Comparison of ENCODE assay signal across 9 cellular contexts in the genomic region with DNA sequence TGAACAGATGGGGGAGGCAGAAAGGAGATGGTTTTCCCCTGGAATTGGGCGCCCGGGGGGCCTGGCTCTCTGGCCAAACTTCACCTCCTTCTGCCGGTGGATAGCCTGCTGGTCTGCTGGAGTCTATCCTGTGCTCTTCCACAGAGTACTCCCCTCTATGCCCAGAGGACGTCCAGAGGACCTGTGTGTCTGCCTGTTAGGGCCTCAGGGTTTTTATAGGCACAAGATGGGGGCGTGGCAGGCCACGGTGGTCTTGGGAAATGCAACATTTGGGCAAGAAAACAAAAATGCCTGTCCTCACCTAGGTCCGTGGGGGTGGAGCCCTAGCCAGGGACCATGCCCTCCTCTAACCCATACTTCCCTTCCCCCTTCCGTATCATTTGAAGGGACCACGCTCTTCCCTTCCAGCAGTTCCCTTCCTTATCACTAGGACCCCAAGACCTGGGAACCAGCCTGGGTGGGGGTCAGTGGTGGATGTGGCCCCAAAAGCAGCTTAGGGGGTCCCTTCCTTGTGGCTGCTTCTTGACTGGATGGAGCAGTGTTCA. TPM values are rescaled to one million over a fixed set of nuclear protein-coding genes. Genes with fewer than 3 reads are reported as not detected.
DNase-seq lines count a peak whose midpoint lies in the region; ATAC-seq, FAIRE-seq and TF ChIP-seq lines count a peak whose summit lies in the region.
"Had no signal": no experiment of that assay in that cellular context is flagged by ENCODE, and none has a peak within 500 bp of the region (broad histone marks: within the 10 kb centered on the region; RNA-seq: fewer than 3 reads in every experiment).

No MANE protein-coding gene starts in this region.

- H3K4me2 ChIP-seq in GM12878 (ENCODE audit: control insufficient read depth, insufficient read depth) = peak overlapping the region; percentile 77

- TF ChIP-seq EP300 in GM12878 (IDR thresholded peaks at IDR 0.05; ENCODE audit: borderline replicate concordance in 1 of 2, control insufficient read depth in 1 of 2, low read depth in 2 of 2, low read length in 2 of 2) = no peak

- H3K9me3 ChIP-seq in GM12878 (replicated peaks; ENCODE audit: control insufficient read depth, insufficient read depth, low read length) (no peaks in the 10 kb centered on the region), lower lobe of right lung (no peaks in the 10 kb centered on the region), upper lobe of right lung (no peaks in the 10 kb centered on the region)

- ATAC-seq in GM12878 (no peak), lower lobe of right lung (no peak), upper lobe of right lung (no peak)

- peaks cover 14% of the 10 kb centered on the region for H3K4me1 Mint-ChIP-seq in activated naive CD4-positive, alpha-beta T cell treated with anti-CD3 and anti-CD28 coated beads, Interleukin-2, amount 50 U/mL, for 24 hours

- peak overlapping the region; percentile 91 for H3K4me3 Mint-ChIP-seq in activated naive CD4-positive, alpha-beta T cell treated with anti-CD3 and anti-CD28 coated beads, Interleukin-2, amount 50 U/mL, for 24 hours

- intact Hi-C loops in GM12878 (cut with micrococcal nuclease; ENCODE audit: unreplicated experiment) = no loop called here
- intact Hi-C loops in lower lobe of right lung (cut with DNase I) = no loop called here
- intact Hi-C loops in upper lobe of right lung (cut with DNase I) = no loop called here

- SMC1A ChIA-PET in GM12878 (lab: Charles Lee; ENCODE audit: uncharacterized antibody, unreplicated experiment) = no interaction called here

- no peak for TF ChIP-seq RAD21 in GM12878 (IDR thresholded peaks at IDR 0.05; ENCODE audit: insufficient read depth, low read depth, low read length)

- CTCF ChIA-PET in GM12878 (lab: Yijun Ruan, JAX) = no interaction called here

- FAIRE-seq in GM12878 (lab: Jason Lieb, UNC) = no peak

- no peaks in the 10 kb centered on the region for H3K4me1 ChIP-seq in GM12878 (ENCODE audit: control insufficient read depth, insufficient read depth, low read length)
- peaks cover 5% of the 10 kb centered on the region for H3K4me1 ChIP-seq in lower lobe of right lung
- peaks cover 4% of the 10 kb centered on the region for H3K4me1 ChIP-seq in upper lobe of right lung

- 72% methylated on average over 9 of the region's 9 CpGs for WGBS in GM12878 (ENCODE audit: insufficient coverage, insufficient replicate concordance, low lambda C conversion rate, missing lambda C conversion rate)

- RAD21 ChIA-PET in GM12878 (lab: Charles Lee; ENCODE audit: unreplicated experiment) = no interaction called here

- H3K27me3 Mint-ChIP-seq in activated naive CD4-positive, alpha-beta T cell treated with anti-CD3 and anti-CD28 coated beads, Interleukin-2, amount 50 U/mL, for 24 hours = no peaks in the 10 kb centered on the region

- H3K27me3 ChIP-seq in GM12878 (replicated peaks in 1 of 2; ENCODE audit: control insufficient read depth in 2 of 2, insufficient read depth in 2 of 2, low read length in 1 of 2) = no peaks in the 10 kb centered on the region
- H3K27me3 ChIP-seq in lower lobe of right lung (ENCODE audit: low read depth) = no peaks in the 10 kb centered on the region
- H3K27me3 ChIP-seq in upper lobe of right lung = no peaks in the 10 kb centered on the region

- H3K9ac ChIP-seq in GM12878 (ENCODE audit: control insufficient read depth, insufficient read depth, low read length) = no peak overlapping the region; the same call in 1 of the 2 replicates

- TF ChIP-seq POLR2A in GM12878 (IDR thresholded peaks at IDR 0.05; ENCODE audit: low read depth, low read length) = no peak

- TF ChIP-seq CTCF in GM12878 (IDR thresholded peaks at IDR 0.05 in 2 of 3, conservative IDR thresholded peaks at IDR 0.05 in 1 of 3; ENCODE audit: control insufficient read depth in 2 of 3, extremely low read depth in 1 of 3, insufficient read depth in 1 of 3, low read depth in 3 of 3, low read length in 3 of 3) (no peak), lower lobe of right lung (IDR thresholded peaks at IDR 0.05) (no peak), upper lobe of right lung (IDR thresholded peaks at IDR 0.05) (no peak)

- no TSS peak for BruUV-seq in GM12878 (replicated peaks; lab: Mats Ljungman, UMichigan)

- H3K36me3 ChIP-seq in GM12878 (ENCODE audit: control insufficient read depth in 2 of 2, insufficient read depth in 2 of 2, low read length in 1 of 2) (no peaks in the 10 kb centered on the region), lower lobe of right lung (no peaks in the 10 kb centered on the region), upper lobe of right lung (no peaks in the 10 kb centered on the region)

- H3K79me2 ChIP-seq in GM12878 (ENCODE audit: control insufficient read depth, insufficient read depth, low read length) = no peaks in the 10 kb centered on the region

- H3K9me3 Mint-ChIP-seq in activated naive CD4-positive, alpha-beta T cell treated with anti-CD3 and anti-CD28 coated beads, Interleukin-2, amount 50 U/mL, for 24 hours = no peaks in the 10 kb centered on the region

- in situ Hi-C loops in GM12878 (cut with MboI) = no loop called here

- POLR2A ChIA-PET in GM12878 (lab: Charles Lee) = no interaction called here

- H3K27ac Mint-ChIP-seq in activated naive CD4-positive, alpha-beta T cell treated with anti-CD3 and anti-CD28 coated beads, Interleukin-2, amount 50 U/mL, for 24 hours = no peak overlapping the region

- H3K4me3 ChIP-seq in GM12878 = peak overlapping the region; percentile 65; the same call in 1 of the 2 replicates
- peak overlapping the region; percentile 55 for H3K4me3 ChIP-seq in lower lobe of right lung
- peak overlapping the region; percentile 48 for H3K4me3 ChIP-seq in upper lobe of right lung
- H3K4me3 ChIP-seq: SK-N-MC had no signal

- no peaks in the 10 kb centered on the region for H4K20me1 ChIP-seq in GM12878 (ENCODE audit: control insufficient read depth, insufficient read depth)

- no peaks in the 10 kb centered on the region for H3K36me3 Mint-ChIP-seq in activated naive CD4-positive, alpha-beta T cell treated with anti-CD3 and anti-CD28 coated beads, Interleukin-2, amount 50 U/mL, for 24 hours

- H3K27ac ChIP-seq in GM12878 (ENCODE audit: control insufficient read depth, insufficient read depth) = no peak overlapping the region
- H3K27ac ChIP-seq in lower lobe of right lung = peak overlapping the region; percentile 44
- peak overlapping the region; percentile 42 for H3K27ac ChIP-seq in upper lobe of right lung
- no peak overlapping the region for H3K27ac ChIP-seq in caudate nucleus (ENCODE audit: low read depth, low read length)
- H3K27ac ChIP-seq: SK-N-MC had no signal

- peak overlapping the region; percentile 83 for H2AFZ ChIP-seq in GM12878 (ENCODE audit: control insufficient read depth, low read depth, low read length)

- no peak for DNase-seq in activated naive CD4-positive, alpha-beta T cell treated with anti-CD3 and anti-CD28 coated beads, Interleukin-2, amount 50 U/mL, for 16 hours
- DNase-seq in GM12878 (ENCODE audit: low read depth, low spot score) (no peak), lower lobe of right lung (no peak), upper lobe of right lung (no peak), NCI-H748 (lab: John Stamatoyannopoulos, UW; ENCODE audit: unreplicated experiment) (no peak), caudate nucleus (lab: John Stamatoyannopoulos, UW) (no peak), RKO (ENCODE audit: low spot score) (no peak)

TF ChIP-seq in GM12878, 131 proteins besides CTCF, POLR2A, EP300 and RAD21:
- TF ChIP-seq, protein P1, sequence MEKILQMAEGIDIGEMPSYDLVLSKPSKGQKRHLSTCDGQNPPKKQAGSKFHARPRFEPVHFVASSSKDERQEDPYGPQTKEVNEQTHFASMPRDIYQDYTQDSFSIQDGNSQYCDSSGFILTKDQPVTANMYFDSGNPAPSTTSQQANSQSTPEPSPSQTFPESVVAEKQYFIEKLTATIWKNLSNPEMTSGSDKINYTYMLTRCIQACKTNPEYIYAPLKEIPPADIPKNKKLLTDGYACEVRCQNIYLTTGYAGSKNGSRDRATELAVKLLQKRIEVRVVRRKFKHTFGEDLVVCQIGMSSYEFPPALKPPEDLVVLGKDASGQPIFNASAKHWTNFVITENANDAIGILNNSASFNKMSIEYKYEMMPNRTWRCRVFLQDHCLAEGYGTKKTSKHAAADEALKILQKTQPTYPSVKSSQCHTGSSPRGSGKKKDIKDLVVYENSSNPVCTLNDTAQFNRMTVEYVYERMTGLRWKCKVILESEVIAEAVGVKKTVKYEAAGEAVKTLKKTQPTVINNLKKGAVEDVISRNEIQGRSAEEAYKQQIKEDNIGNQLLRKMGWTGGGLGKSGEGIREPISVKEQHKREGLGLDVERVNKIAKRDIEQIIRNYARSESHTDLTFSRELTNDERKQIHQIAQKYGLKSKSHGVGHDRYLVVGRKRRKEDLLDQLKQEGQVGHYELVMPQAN (conservative IDR thresholded peaks at IDR 0.05) = no peak
- TF ChIP-seq PAX8 (IDR thresholded peaks at IDR 0.05) = no peak
- TF ChIP-seq BMI1 (IDR thresholded peaks at IDR 0.05; ENCODE audit: borderline replicate concordance) = no peak
- TF ChIP-seq NBN (IDR thresholded peaks at IDR 0.05) = no peak

RNA-seq across cellular contexts. Expression of a gene that starts 53.6 kb away (rescaled TPM):
- 37.8 and 45.4 TPM in 2 replicates for total RNA-seq in GM12878 (2013; cell fraction: nucleolus; rRNA removed)
- total RNA-seq in GM12878 (2014; rRNA removed) (8.5 and 9.2 TPM in 2 replicates), GM12878 (2014; rRNA removed; fragmentation: Illumina TruSeq; extraction: Trizol) (11.6 and 13.0 TPM in 2 replicates), GM12878 (2021) (9.0 and 9.6 TPM in 2 replicates), lower lobe of right lung (14.1 TPM), upper lobe of right lung (14.6 TPM)
- 14.3 TPM for polyA plus RNA-seq in GM12878 (2011; ENCODE audit: low read depth)
- polyA plus RNA-seq in GM12878 (2011; rRNA removed) (16.8 and 17.8 TPM in 2 replicates), GM12878 (2014; fragmentation: Illumina TruSeq; extraction: Trizol) (14.9 and 18.6 TPM in 2 replicates), GM12878 (2014; fragmentation: Nextera tagmentation; extraction: Ambion mirVana) (1 to 10 TPM in 1 of 2 experiments, under 1 TPM in 1; 0.60 to 2.6 TPM), GM12878 (2014; rRNA removed) (11.6 and 12.3 TPM in 2 replicates), GM12878 (2016; fragmentation: Nextera tagmentation; extraction: Ambion mirVana) (1 to 10 TPM; 4.1 to 5.7 TPM)
- 10.0 and 10.5 TPM in 2 replicates for polyA plus RNA-seq in GM12878 (2011; cell fraction: cytosol; rRNA removed)
- 34.2 and 49.8 TPM in 2 replicates for polyA plus RNA-seq in GM12878 (2011; cell fraction: nucleus; rRNA removed)
- polyA plus RNA-seq in GM12878 (2012) = 13.8 and 14.1 TPM in 2 replicates
- 15.7 and 18.1 TPM in 2 replicates for polyA minus RNA-seq in GM12878 (2011; rRNA and poly(A)+ RNA removed)
- polyA minus RNA-seq in GM12878 (2011; cell fraction: cytosol; rRNA and poly(A)+ RNA removed) = 3.1 and 5.4 TPM in 2 replicates
- 10.3 and 11.3 TPM in 2 replicates for polyA minus RNA-seq in GM12878 (2011; cell fraction: nucleus; rRNA and poly(A)+ RNA removed)

Comparison
In these comparisons a context has a peak if more than half of its experiments do, and no peak if none do; other contexts are left out.
1. H3K27ac ChIP-seq: peak in lower lobe of right lung (single experiment) and upper lobe of right lung (single experiment); none in GM12878 (single experiment) and caudate nucleus (single experiment).
2. Peak in every context shown above with its lines, with median percentiles within 50 percentile points of each other: H3K4me3 ChIP-seq.